Comparison of ENCODE assay signal across 16 cellular contexts in the genomic region with DNA sequence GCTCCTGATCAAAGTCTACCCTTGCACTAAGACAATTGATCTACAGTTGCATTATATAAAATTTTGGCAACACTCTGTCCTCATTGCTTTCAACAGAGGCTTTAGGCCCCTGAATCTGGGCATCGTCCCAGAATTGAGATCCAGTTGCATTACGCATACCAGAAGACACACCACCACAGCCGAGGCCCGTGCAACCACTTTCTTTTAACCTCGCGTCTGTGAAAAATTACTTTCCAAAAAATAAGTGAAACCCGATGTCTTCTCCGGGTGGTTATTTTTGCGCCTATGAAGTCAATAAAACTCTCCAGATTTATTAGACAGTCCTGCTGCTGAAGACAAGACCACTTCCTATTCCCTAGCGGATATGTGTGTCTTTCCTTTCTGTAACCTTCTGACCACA. TPM values are rescaled to one million over a fixed set of nuclear protein-coding genes. Genes with fewer than 3 reads are reported as not detected.
A peak's percentile ranks its signal among the peaks of the same experiment; 100 is the strongest.
DNase-seq lines count a peak whose midpoint lies in the region; ATAC-seq and TF ChIP-seq lines count a peak whose summit lies in the region.
"Had no signal": no experiment of that assay in that cellular context is flagged by ENCODE, and none has a peak within 500 bp of the region (broad histone marks: within the 10 kb centered on the region; RNA-seq: fewer than 3 reads in every experiment).

No MANE protein-coding gene starts in this region.

- H3K27ac Mint-ChIP-seq in H9, result no peak overlapping the region
- H3K27ac Mint-ChIP-seq: activated CD8-positive, alpha-beta T cell treated with anti-CD3 and anti-CD28 coated beads, Interleukin-2, amount 10 ng/mL, durations not matched to agents 7 days and 5 days; activated naive CD4-positive, alpha-beta T cell treated with anti-CD3 and anti-CD28 coated beads, Interleukin-2, amount 50 U/mL, for 72 hours; naive B cell; T-helper 1 cell treated with Interleukin-12 subunit alpha and Interleukin-12 subunit beta and Interleukin-4 antibody, amounts not matched to agents 30 μg/mL and 1 μg/mL, for 36 hours had no signal

- peaks cover 2% of the 10 kb centered on the region; the same call in 1 of the 2 replicates for H3K27me3 Mint-ChIP-seq in H9 (ENCODE audit: low read depth)

- H3K14ac ChIP-seq in H9 (ENCODE audit: insufficient read depth, low read length), result no peak overlapping the region

- peaks cover 10 to 12% of the 10 kb centered on the region in 2 experiments for H3K4me1 Mint-ChIP-seq in H9
- H3K4me1 Mint-ChIP-seq: naive B cell had no signal

- H3K9me3 ChIP-seq in left ventricle myocardium inferior (replicated peaks) (no peaks in the 10 kb centered on the region), suprapubic skin (no peaks in the 10 kb centered on the region), H9 (ENCODE audit: control insufficient read depth, low read depth, low read length) (no peaks in the 10 kb centered on the region)
- H3K9me3 ChIP-seq: spleen had no signal

- ATAC-seq in HG02763 (IDR thresholded peaks at IDR 0.05; ENCODE audit: unreplicated experiment), result no peak
- ATAC-seq in HG02970 (IDR thresholded peaks at IDR 0.05; ENCODE audit: low FRiP score, unreplicated experiment), result no peak
- ATAC-seq: activated CD8-positive, alpha-beta T cell treated with anti-CD3 and anti-CD28 coated beads, Interleukin-2, amount 10 ng/mL, durations not matched to agents 7 days and 5 days; activated naive CD4-positive, alpha-beta T cell treated with anti-CD3 and anti-CD28 coated beads, Interleukin-2, amount 50 U/mL, for 72 hours; GM12878; HCT116 had no signal

- no peak overlapping the region for H3K4me2 ChIP-seq in H9 (ENCODE audit: insufficient read depth, insufficient read length, low read length)

- H3K4me3 ChIP-seq in astrocyte of the spinal cord (ENCODE audit: low read depth, low read length) (no peak overlapping the region), left ventricle myocardium inferior (no peak overlapping the region), suprapubic skin (no peak overlapping the region)
- H3K4me3 ChIP-seq: GM12878, spleen had no signal

- no peak overlapping the region for H3K56ac ChIP-seq in H9 (ENCODE audit: insufficient read length, low read depth, low read length)

- H3K36me3 Mint-ChIP-seq in H9 (ENCODE audit: insufficient read depth in 1 of 3, low read depth in 3 of 3), result peaks cover 0 to 5% (median 0%) of the 10 kb centered on the region in 3 experiments; a peak in 2 of 7 replicates
- H3K36me3 Mint-ChIP-seq: activated naive CD4-positive, alpha-beta T cell treated with anti-CD3 and anti-CD28 coated beads, Interleukin-2, amount 50 U/mL, for 72 hours had no signal

- no peak overlapping the region for H3K4ac ChIP-seq in H9 (ENCODE audit: low read depth, low read length)

- no peaks in the 10 kb centered on the region for H3K23me2 ChIP-seq in H9 (ENCODE audit: insufficient read length, low read depth, low read length, poor library complexity, severe bottlenecking)

- no peak for TF ChIP-seq EP300 in suprapubic skin (IDR thresholded peaks at IDR 0.05)

- no peak overlapping the region for H2BK12ac ChIP-seq in H9 (ENCODE audit: insufficient read length, low read depth, low read length)

- H2BK20ac ChIP-seq in H9 (ENCODE audit: low read depth, low read length, poor library complexity, severe bottlenecking), result no peak overlapping the region

- no peaks in the 10 kb centered on the region for H3K9me3 Mint-ChIP-seq in H9

- H3K4me3 Mint-ChIP-seq in H9, result no peak overlapping the region
- H3K4me3 Mint-ChIP-seq: activated CD8-positive, alpha-beta T cell treated with anti-CD3 and anti-CD28 coated beads, Interleukin-2, amount 10 ng/mL, durations not matched to agents 7 days and 5 days; naive B cell; T-helper 1 cell treated with Interleukin-12 subunit alpha and Interleukin-12 subunit beta and Interleukin-4 antibody, amounts not matched to agents 30 μg/mL and 1 μg/mL, for 36 hours had no signal

- intact Hi-C loops in left ventricle myocardium inferior (cut with micrococcal nuclease), result no loop called here

- no peak overlapping the region for H2BK120ac ChIP-seq in H9 (ENCODE audit: low read depth, low read length, poor library complexity, severe bottlenecking)

- no peak overlapping the region for H2AK5ac ChIP-seq in H9 (ENCODE audit: insufficient read length, low read length)

- H3T11ph ChIP-seq in H9 (ENCODE audit: low read length), result no peak overlapping the region

- H3K9ac ChIP-seq in H9 (ENCODE audit: extremely low read depth, insufficient read length, low read length), result no peak overlapping the region

- no peaks in the 10 kb centered on the region for H3K79me1 ChIP-seq in H9 (ENCODE audit: insufficient read depth, low read depth, low read length, poor library complexity, severe bottlenecking)

- H4K8ac ChIP-seq in H9 (replicated peaks; ENCODE audit: insufficient read length, low read depth, low read length), result no peak overlapping the region

- no peak overlapping the region for H2BK5ac ChIP-seq in H9 (ENCODE audit: insufficient read length, low read length)

- H2BK15ac ChIP-seq in H9 (ENCODE audit: low read depth, low read length), result no peak overlapping the region

- no peak overlapping the region for H2AFZ ChIP-seq in H9 (ENCODE audit: low read length)

- H3K18ac ChIP-seq in H9 (ENCODE audit: insufficient read length, low read depth, low read length), result no peak overlapping the region

- no peaks in the 10 kb centered on the region for H4K20me1 ChIP-seq in H9 (ENCODE audit: control insufficient read depth, insufficient read depth, insufficient read length)

- peaks cover 16% of the 10 kb centered on the region for H3K4me1 ChIP-seq in left ventricle myocardium inferior
- H3K4me1 ChIP-seq in suprapubic skin, result peaks cover 27% of the 10 kb centered on the region
- H3K4me1 ChIP-seq in H9 (ENCODE audit: insufficient read depth, low read length), result no peaks in the 10 kb centered on the region; the same call in 1 of the 2 replicates
- H3K4me1 ChIP-seq: spleen had no signal

- in situ Hi-C loops in astrocyte of the spinal cord (cut with HindIII; ENCODE audit: low sequenced_read_pairs), result no loop called here

- DNase-seq in GM04504 (ENCODE audit: low read depth) (peak; percentile 94), astrocyte of the spinal cord (ENCODE audit: low read depth, low spot score) (peak; percentile 88), left ventricle myocardium inferior (no peak), suprapubic skin (ENCODE audit: low spot score in 2 of 2) (no peak), H9 (no peak)
- DNase-seq in activated CD4-positive, alpha-beta T cell treated with anti-CD3 and anti-CD28 coated beads, Interleukin-2, amount 50 U/mL, for 1 hour, result no peak
- DNase-seq: activated CD8-positive, alpha-beta T cell treated with anti-CD3 and anti-CD28 coated beads, Interleukin-2, amount 10 ng/mL, durations not matched to agents 7 days and 5 days; effector CD8-positive, alpha-beta T cell; naive B cell; spleen had no signal

- TF ChIP-seq CTCF in astrocyte of the spinal cord (IDR thresholded peaks at IDR 0.05; ENCODE audit: low read depth, low read length) (no peak), left ventricle myocardium inferior (IDR thresholded peaks at IDR 0.05; ENCODE audit: borderline replicate concordance) (no peak), suprapubic skin (IDR thresholded peaks at IDR 0.05) (no peak), H9 (conservative IDR thresholded peaks at IDR 0.05) (no peak)

- H3K23ac ChIP-seq in H9 (ENCODE audit: insufficient read length, low read depth, low read length), result no peak overlapping the region

- H3K36me3 ChIP-seq in left ventricle myocardium inferior (no peaks in the 10 kb centered on the region), suprapubic skin (no peaks in the 10 kb centered on the region)
- H3K36me3 ChIP-seq: spleen had no signal

- H3K27ac ChIP-seq in left ventricle myocardium inferior (replicated peaks) (peak overlapping the region; percentile 64), suprapubic skin (peak overlapping the region; percentile 67), H9 (ENCODE audit: insufficient read length, low read depth, low read length) (no peak overlapping the region)
- H3K27ac ChIP-seq: spleen had no signal

- H3K79me2 ChIP-seq in H9 (ENCODE audit: insufficient read depth, low read length), result no peaks in the 10 kb centered on the region

- H3K27me3 ChIP-seq in left ventricle myocardium inferior (ENCODE audit: low read depth), result no peaks in the 10 kb centered on the region
- no peaks in the 10 kb centered on the region for H3K27me3 ChIP-seq in suprapubic skin
- no peaks in the 10 kb centered on the region for H3K27me3 ChIP-seq in H9 (ENCODE audit: insufficient read depth, low read length)

- no peak overlapping the region for H4K91ac ChIP-seq in H9 (ENCODE audit: insufficient read length, low read depth, low read length)

- no peak overlapping the region for H4K5ac ChIP-seq in H9 (ENCODE audit: insufficient read length, low read depth, low read length)

- no peak for TF ChIP-seq POLR2A in suprapubic skin (IDR thresholded peaks at IDR 0.05)

- WGBS in suprapubic skin, result 54% methylated on average over 10 of the region's 10 CpGs
- no CpG with 5 or more reads among the region's 10 CpGs for WGBS in H9 (ENCODE audit: extremely low coverage, insufficient read length, low lambda C conversion rate)

RNA-seq across cellular contexts. Expression of a gene that starts 52.1 kb away (rescaled TPM):
- total RNA-seq in left ventricle myocardium inferior, result 110 TPM
- total RNA-seq in suprapubic skin, result 100 to 1,000 TPM in 2 of 4 donors, 10 to 100 TPM in 2; 90.4 to 204 (median 112) TPM
- total RNA-seq in H9 (2021), result 13.3 and 14.3 TPM in 2 replicates
- total RNA-seq: activated CD8-positive, alpha-beta T cell treated with anti-CD3 and anti-CD28 coated beads, Interleukin-2, amount 10 ng/mL, durations not matched to agents 7 days and 5 days; activated naive CD4-positive, alpha-beta T cell treated with anti-CD3 and anti-CD28 coated beads, Interleukin-2, amount 50 U/mL, for 72 hours had no signal

Comparison
In these comparisons a context has a peak if more than half of its experiments do, and no peak if none do; other contexts are left out.
1. DNase-seq: peak in GM04504 (single experiment) and astrocyte of the spinal cord (single experiment); none in left ventricle myocardium inferior (single experiment), suprapubic skin (0 of 2), activated CD4-positive, alpha-beta T cell treated with anti-CD3 and anti-CD28 coated beads, Interleukin-2, amount 50 U/mL, for 1 hour (single experiment) and H9 (single experiment).